Comparison of ENCODE assay signal across 22 cellular contexts in genomic region chr1:69077198-69077597, GRCh38.
DNase-seq lines count a peak whose midpoint lies in the region; ATAC-seq, FAIRE-seq and TF ChIP-seq lines count a peak whose summit lies in the region.
"Had no signal": no experiment of that assay in that cellular context is flagged by ENCODE, and none has a peak within 500 bp of the region (broad histone marks: within the 10 kb centered on the region; RNA-seq: fewer than 3 reads in every experiment).

No MANE protein-coding gene starts in this region.

- H2BK20ac ChIP-seq in H9 (ENCODE audit: low read depth, low read length, poor library complexity, severe bottlenecking) = no peak overlapping the region

- no peaks in the 10 kb centered on the region for H3K36me3 ChIP-seq in iPS-18a (ENCODE audit: control insufficient read depth, low read depth, low read length)
- H3K36me3 ChIP-seq: BLaER1 treated with 17β-estradiol and CSF1 and Interleukin-3, amounts not matched to agents 10 nM and 100 nM; HAP-1 had no signal

- H4K91ac ChIP-seq in H9 (ENCODE audit: insufficient read length, low read depth, low read length) = no peak overlapping the region

- WGBS in H9 (ENCODE audit: extremely low coverage, insufficient read length, low lambda C conversion rate) = no CpG with 5 or more reads among the region's 1 CpG

- H3K4me3 Mint-ChIP-seq in H9 (peak overlapping the region in 1 of 2 experiments; percentile 34; a peak in 2 of 5 replicates), WTC11 (no peak overlapping the region; the same call in 1 of the 2 replicates), progenitor cell of endocrine pancreas (ENCODE audit: low read depth) (no peak overlapping the region)
- H3K4me3 Mint-ChIP-seq: B cell; CD8-positive, alpha-beta T cell had no signal

- H4K5ac ChIP-seq in H9 (ENCODE audit: insufficient read length, low read depth, low read length) = no peak overlapping the region

- peaks cover 9 to 21% of the 10 kb centered on the region in 2 experiments for H3K9me3 Mint-ChIP-seq in H9
- H3K9me3 Mint-ChIP-seq in WTC11 = peaks cover 13% of the 10 kb centered on the region; the same call in 1 of the 2 replicates
- peaks cover 15% of the 10 kb centered on the region for H3K9me3 Mint-ChIP-seq in progenitor cell of endocrine pancreas (ENCODE audit: low read depth)

- H3K18ac ChIP-seq in H9 (ENCODE audit: insufficient read length, low read depth, low read length) = no peak overlapping the region

- no peak for TF ChIP-seq CTCF in H9 (conservative IDR thresholded peaks at IDR 0.05)
- TF ChIP-seq CTCF in WTC11 (IDR thresholded peaks at IDR 0.05) = no peak
- TF ChIP-seq CTCF in progenitor cell of endocrine pancreas (IDR thresholded peaks at IDR 0.05; ENCODE audit: unreplicated experiment) = no peak

- H2BK15ac ChIP-seq in H9 (ENCODE audit: low read depth, low read length) = no peak overlapping the region

- no peaks in the 10 kb centered on the region for H3K23me2 ChIP-seq in H9 (ENCODE audit: insufficient read length, low read depth, low read length, poor library complexity, severe bottlenecking)

- no peaks in the 10 kb centered on the region; the same call in 1 of the 2 replicates for H3K27me3 Mint-ChIP-seq in H9 (ENCODE audit: low read depth)
- H3K27me3 Mint-ChIP-seq in WTC11 (ENCODE audit: low read depth) = peaks cover 15% of the 10 kb centered on the region
- H3K27me3 Mint-ChIP-seq in progenitor cell of endocrine pancreas = no peaks in the 10 kb centered on the region
- H3K27me3 Mint-ChIP-seq: B cell had no signal

- H3K79me2 ChIP-seq in H9 (ENCODE audit: insufficient read depth, low read length) = no peaks in the 10 kb centered on the region

- H2BK5ac ChIP-seq in H9 (ENCODE audit: insufficient read length, low read length) = no peak overlapping the region

- H3K4me1 ChIP-seq in H9 (ENCODE audit: insufficient read depth, low read length) (peaks cover 4% of the 10 kb centered on the region), iPS-18a (ENCODE audit: control insufficient read depth, low read depth, low read length) (peaks cover 41% of the 10 kb centered on the region)
- H3K4me1 ChIP-seq: BLaER1 treated with 17β-estradiol and CSF1 and Interleukin-3, amounts not matched to agents 10 nM and 100 nM had no signal

- H3K9ac ChIP-seq in H9 (ENCODE audit: extremely low read depth, insufficient read length, low read length) (no peak overlapping the region), iPS-18a (ENCODE audit: low read length) (peak overlapping the region; percentile 53)
- H3K9ac ChIP-seq: BLaER1 treated with 17β-estradiol and CSF1 and Interleukin-3, amounts not matched to agents 10 nM and 100 nM; GM23248 had no signal

- no peak overlapping the region for H3K23ac ChIP-seq in H9 (ENCODE audit: insufficient read length, low read depth, low read length)

- H3K14ac ChIP-seq in H9 (ENCODE audit: insufficient read depth, low read length) = no peak overlapping the region

- H3K9me3 ChIP-seq in H9 (ENCODE audit: control insufficient read depth, low read depth, low read length) (no peaks in the 10 kb centered on the region), iPS-18a (ENCODE audit: control insufficient read depth, low read depth, low read length) (no peaks in the 10 kb centered on the region)
- H3K9me3 ChIP-seq: HAP-1 had no signal

- H2BK12ac ChIP-seq in H9 (ENCODE audit: insufficient read length, low read depth, low read length) = no peak overlapping the region

- H3K27me3 ChIP-seq in H9 (ENCODE audit: insufficient read depth, low read length) (no peaks in the 10 kb centered on the region), iPS-18a (ENCODE audit: control insufficient read depth, insufficient read depth, low read length) (no peaks in the 10 kb centered on the region)
- H3K27me3 ChIP-seq: BLaER1 treated with 17β-estradiol and CSF1 and Interleukin-3, amounts not matched to agents 10 nM and 100 nM had no signal

- peak; percentile 64 for ATAC-seq in WTC11
- no peak for ATAC-seq in HG02610 (IDR thresholded peaks at IDR 0.05; ENCODE audit: unreplicated experiment)
- no peak for ATAC-seq in GM18870 (IDR thresholded peaks at IDR 0.05; ENCODE audit: unreplicated experiment)
- ATAC-seq: CD8-positive, alpha-beta T cell; GM12878; K562 had no signal

- H2AFZ ChIP-seq in H9 (ENCODE audit: low read length) = no peak overlapping the region
- H2AFZ ChIP-seq: GM23248 had no signal

- CTCF ChIA-PET in WTC11 (lab: Charles Lee) = no interaction called here

- peak overlapping the region; percentile 34 for H3K4me2 ChIP-seq in H9 (ENCODE audit: insufficient read depth, insufficient read length, low read length)
- H3K4me2 ChIP-seq: BLaER1 treated with 17β-estradiol and CSF1 and Interleukin-3, amounts not matched to agents 10 nM and 100 nM had no signal

- H3T11ph ChIP-seq in H9 (ENCODE audit: low read length) = no peak overlapping the region

- POLR2A ChIA-PET in WTC11 (lab: Charles Lee) = no interaction called here

- H2AK5ac ChIP-seq in H9 (ENCODE audit: insufficient read length, low read length) = no peak overlapping the region

- H3K27ac ChIP-seq in H9 (ENCODE audit: insufficient read length, low read depth, low read length) (no peak overlapping the region), iPS-18a (ENCODE audit: low read length) (peak overlapping the region; percentile 76)
- H3K27ac ChIP-seq: BLaER1 treated with 17β-estradiol and CSF1 and Interleukin-3, amounts not matched to agents 10 nM and 100 nM; GM23248 had no signal

- DNase-seq in H9 (no peak), WTC11 (ENCODE audit: low spot score) (no peak), progenitor cell of endocrine pancreas (ENCODE audit: low spot score, unreplicated experiment) (no peak), RCC 7860 (ENCODE audit: low spot score) (no peak)
- DNase-seq in stimulated activated CD4-positive, alpha-beta T cell treated with anti-CD3 and anti-CD28 coated beads, Interleukin-2, amount 100 ng/mL, for 24 hours = no peak
- DNase-seq: CD8-positive, alpha-beta T cell; COR-L47; DMS 273 treated with DMSO at 0.1 percent for 48 hours; DND-41; EL; GM23248; IMR-90 had no signal

- no peaks in the 10 kb centered on the region for H3K79me1 ChIP-seq in H9 (ENCODE audit: insufficient read depth, low read depth, low read length, poor library complexity, severe bottlenecking)

- peak overlapping the region; percentile 26 for H3K4me3 ChIP-seq in iPS-18a (ENCODE audit: low read length)
- H3K4me3 ChIP-seq: BLaER1 treated with 17β-estradiol and CSF1 and Interleukin-3, amounts not matched to agents 10 nM and 100 nM; GM12878; GM23248; HAP-1; K562 had no signal

- peaks cover 9 to 22% (median 17%) of the 10 kb centered on the region in 3 experiments; a peak in 6 of 7 replicates for H3K36me3 Mint-ChIP-seq in H9 (ENCODE audit: insufficient read depth in 1 of 3, low read depth in 3 of 3)
- H3K36me3 Mint-ChIP-seq in WTC11 = peaks cover 6% of the 10 kb centered on the region
- H3K36me3 Mint-ChIP-seq in progenitor cell of endocrine pancreas (ENCODE audit: insufficient read depth) = no peaks in the 10 kb centered on the region
- H3K36me3 Mint-ChIP-seq: CD8-positive, alpha-beta T cell had no signal

- H3K4me1 Mint-ChIP-seq in H9 (peaks cover 62 to 66% of the 10 kb centered on the region in 2 experiments), WTC11 (peaks cover 58% of the 10 kb centered on the region), progenitor cell of endocrine pancreas (ENCODE audit: low read depth) (peaks cover 23% of the 10 kb centered on the region)
- H3K4me1 Mint-ChIP-seq: B cell had no signal

- H3K27ac Mint-ChIP-seq in H9 (peak overlapping the region; percentile 88 to 98 (median 93); a peak in 6 of 7 replicates), WTC11 (peak overlapping the region; percentile 90; the same call in 1 of the 2 replicates), progenitor cell of endocrine pancreas (peak overlapping the region; percentile 78)
- H3K27ac Mint-ChIP-seq: B cell; CD8-positive, alpha-beta T cell had no signal

- H4K20me1 ChIP-seq in H9 (ENCODE audit: control insufficient read depth, insufficient read depth, insufficient read length) = no peaks in the 10 kb centered on the region
- H4K20me1 ChIP-seq: BLaER1 treated with 17β-estradiol and CSF1 and Interleukin-3, amounts not matched to agents 10 nM and 100 nM had no signal

- no peak for FAIRE-seq in RCC 7860 (lab: Jason Lieb, UNC)
- FAIRE-seq: GM12878, GM19239, HTR-8/SVneo, K562 had no signal

- no peak overlapping the region for H2BK120ac ChIP-seq in H9 (ENCODE audit: low read depth, low read length, poor library complexity, severe bottlenecking)

- H4K8ac ChIP-seq in H9 (replicated peaks; ENCODE audit: insufficient read length, low read depth, low read length) = no peak overlapping the region

- H3K56ac ChIP-seq in H9 (ENCODE audit: insufficient read length, low read depth, low read length) = no peak overlapping the region

- no peak overlapping the region for H3K4ac ChIP-seq in H9 (ENCODE audit: low read depth, low read length)

TF ChIP-seq in WTC11, 78 proteins besides CTCF, POLR2A, EP300 and RAD21:
- TF ChIP-seq CREM (CRISPR knock-in tag; IDR thresholded peaks at IDR 0.05) (no peak), SMAD3 (CRISPR knock-in tag; IDR thresholded peaks at IDR 0.05; ENCODE audit: borderline replicate concordance) (no peak), ZNF396 (CRISPR knock-in tag; IDR thresholded peaks at IDR 0.05; ENCODE audit: borderline replicate concordance) (no peak)
